ENCODE assay signal across 1 cellular context in the genomic region with DNA sequence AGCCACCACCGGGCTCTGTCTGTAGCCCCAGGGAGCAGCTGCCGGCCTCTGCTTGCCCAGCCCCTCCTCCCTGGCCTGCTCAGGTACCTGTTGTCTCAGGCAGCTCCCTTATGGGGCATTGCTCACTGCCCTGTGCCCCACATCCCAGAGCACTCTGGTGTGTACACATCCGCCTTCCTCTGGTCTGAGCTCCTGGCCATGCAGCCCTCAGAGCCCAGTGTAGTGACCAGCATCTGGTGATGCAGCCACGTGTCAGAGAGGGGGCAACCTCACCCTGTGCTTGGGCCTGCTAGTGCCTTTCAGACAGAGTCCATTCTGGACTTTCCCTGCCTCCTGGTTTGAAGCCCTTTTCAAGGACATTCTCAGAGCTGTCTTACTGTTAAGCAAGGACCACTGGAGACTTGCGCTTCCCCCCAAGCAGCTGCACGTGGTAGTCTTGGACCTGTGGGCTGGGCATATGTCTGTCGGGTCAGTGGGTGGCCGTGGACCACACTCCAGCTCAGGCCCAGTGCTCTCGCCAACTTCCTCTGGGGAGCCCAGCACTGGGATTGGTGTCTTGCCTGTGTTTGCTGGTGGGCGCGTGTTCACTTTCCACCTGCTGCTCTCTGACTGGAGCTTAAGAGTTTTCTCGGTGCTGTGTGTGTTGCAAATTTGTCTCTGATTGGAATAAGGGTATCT.
TF ChIP-seq lines count a peak whose summit lies in the region.

No MANE protein-coding gene starts in this region.

TF ChIP-seq in SK-N-SH treated with all-trans-retinoic acid at 6 μM for 48 hours, 23 proteins besides CTCF, POLR2A, EP300 and RAD21 (continued from another document):
- TF ChIP-seq, protein P1, sequence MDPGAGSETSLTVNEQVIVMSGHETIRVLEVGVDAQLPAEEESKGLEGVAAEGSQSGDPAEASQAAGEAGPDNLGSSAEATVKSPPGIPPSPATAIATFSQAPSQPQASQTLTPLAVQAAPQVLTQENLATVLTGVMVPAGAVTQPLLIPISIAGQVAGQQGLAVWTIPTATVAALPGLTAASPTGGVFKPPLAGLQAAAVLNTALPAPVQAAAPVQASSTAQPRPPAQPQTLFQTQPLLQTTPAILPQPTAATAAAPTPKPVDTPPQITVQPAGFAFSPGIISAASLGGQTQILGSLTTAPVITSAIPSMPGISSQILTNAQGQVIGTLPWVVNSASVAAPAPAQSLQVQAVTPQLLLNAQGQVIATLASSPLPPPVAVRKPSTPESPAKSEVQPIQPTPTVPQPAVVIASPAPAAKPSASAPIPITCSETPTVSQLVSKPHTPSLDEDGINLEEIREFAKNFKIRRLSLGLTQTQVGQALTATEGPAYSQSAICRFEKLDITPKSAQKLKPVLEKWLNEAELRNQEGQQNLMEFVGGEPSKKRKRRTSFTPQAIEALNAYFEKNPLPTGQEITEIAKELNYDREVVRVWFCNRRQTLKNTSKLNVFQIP (CRISPR knock-in tag; IDR thresholded peaks at IDR 0.05; ENCODE audit: borderline replicate concordance, low read depth) = no peak
- TF ChIP-seq CSDC2 (CRISPR knock-in tag; IDR thresholded peaks at IDR 0.05) = no peak
- TF ChIP-seq OSR1 (CRISPR knock-in tag; IDR thresholded peaks at IDR 0.05) = no peak
- TF ChIP-seq TCF4 (CRISPR knock-in tag; IDR thresholded peaks at IDR 0.05; ENCODE audit: borderline replicate concordance) = no peak
- no peak for TF ChIP-seq ZNF8 (CRISPR knock-in tag; IDR thresholded peaks at IDR 0.05)
- no peak for TF ChIP-seq TOX (CRISPR knock-in tag; IDR thresholded peaks at IDR 0.05; ENCODE audit: borderline replicate concordance)
- no peak for TF ChIP-seq ESRRG (CRISPR knock-in tag; IDR thresholded peaks at IDR 0.05)
- no peak for TF ChIP-seq GLIS3 (CRISPR knock-in tag; IDR thresholded peaks at IDR 0.05)
- TF ChIP-seq ZNF565 (CRISPR knock-in tag; conservative IDR thresholded peaks at IDR 0.05; ENCODE audit: low read depth) = no peak
